15 cellular contexts compared by ENCODE assay signal in genomic region chr1:33143698-33144097, GRCh38. TPM values are rescaled to one million over a fixed set of nuclear protein-coding genes. Genes with fewer than 3 reads are reported as not detected.
A peak's percentile ranks its signal among the peaks of the same experiment; 100 is the strongest.
DNase-seq lines count a peak whose midpoint lies in the region; ATAC-seq and TF ChIP-seq lines count a peak whose summit lies in the region.
"Had no signal": no experiment of that assay in that cellular context is flagged by ENCODE, and none has a peak within 500 bp of the region (broad histone marks: within the 10 kb centered on the region; RNA-seq: fewer than 3 reads in every experiment).

No MANE protein-coding gene starts in this region.

- no peak overlapping the region for H3K4me3 ChIP-seq in choroid plexus epithelial cell (ENCODE audit: low read depth, low read length)
- H3K4me3 ChIP-seq: suprapubic skin had no signal

- H3K4me1 Mint-ChIP-seq in osteocyte (ENCODE audit: unreplicated experiment), result peaks cover 46% of the 10 kb centered on the region

- TF ChIP-seq CTCF in choroid plexus epithelial cell (conservative IDR thresholded peaks at IDR 0.05; ENCODE audit: low read depth, low read length) (no peak), osteocyte (IDR thresholded peaks at IDR 0.05) (no peak)

- DNase-seq in EH (ENCODE audit: low read depth) (peak; percentile 97), MV-4-11 (lab: John Stamatoyannopoulos, UW) (peak; percentile 88), choroid plexus epithelial cell (ENCODE audit: low read depth) (peak; percentile 78), osteocyte (ENCODE audit: extremely low spot score, unreplicated experiment) (no peak), NCI-H1436 treated with DMSO at 0.1 percent for 48 hours (lab: John Stamatoyannopoulos, UW) (no peak), Right ventricle myocardium inferior (ENCODE audit: missing footprints) (no peak), SW 1271 (lab: John Stamatoyannopoulos, UW) (no peak)
- DNase-seq: activated naive CD4-positive, alpha-beta T cell treated with anti-CD3 and anti-CD28 coated beads for 36 hours; Calu3; NCI-H187 treated with DMSO at 0.1 percent for 48 hours; NCI-H748 treated with DMSO at 0.1 percent for 48 hours; RPMI8226 had no signal

- H3K27ac Mint-ChIP-seq in osteocyte (ENCODE audit: unreplicated experiment), result peak overlapping the region; percentile 31
- H3K27ac Mint-ChIP-seq: activated naive CD4-positive, alpha-beta T cell treated with anti-CD3 and anti-CD28 coated beads for 36 hours; IgD-negative memory B cell had no signal

- peaks cover 38% of the 10 kb centered on the region for H3K36me3 Mint-ChIP-seq in osteocyte (ENCODE audit: unreplicated experiment)

- ATAC-seq in GM21825 (IDR thresholded peaks at IDR 0.05; ENCODE audit: unreplicated experiment) (no peak), Right ventricle myocardium inferior (no peak)

- intact Hi-C loops in Right ventricle myocardium inferior (cut with DNase I), result no loop called here

- H3K4me3 Mint-ChIP-seq in osteocyte (ENCODE audit: unreplicated experiment), result no peak overlapping the region
- H3K4me3 Mint-ChIP-seq: activated naive CD4-positive, alpha-beta T cell treated with anti-CD3 and anti-CD28 coated beads for 36 hours had no signal

- H3K27me3 Mint-ChIP-seq in osteocyte (ENCODE audit: unreplicated experiment), result no peaks in the 10 kb centered on the region
- H3K27me3 Mint-ChIP-seq: IgD-negative memory B cell had no signal

- H3K9me3 Mint-ChIP-seq in osteocyte (ENCODE audit: unreplicated experiment), result no peaks in the 10 kb centered on the region
- H3K9me3 Mint-ChIP-seq: activated naive CD4-positive, alpha-beta T cell treated with anti-CD3 and anti-CD28 coated beads for 36 hours; IgD-negative memory B cell had no signal

RNA-seq across cellular contexts. Expression of gene TRIM62, which starts 38.1 kb away (rescaled TPM):
- 71.8 and 78.7 TPM in 2 replicates for total RNA-seq in osteocyte
- total RNA-seq in Right ventricle myocardium inferior, result 2.3 TPM

Comparison
In these comparisons a context has a peak if more than half of its experiments do, and no peak if none do; other contexts are left out.
1. DNase-seq: peak in EH (single experiment), MV-4-11 (single experiment) and choroid plexus epithelial cell (single experiment); none in osteocyte (single experiment), NCI-H1436 treated with DMSO at 0.1 percent for 48 hours (single experiment), Right ventricle myocardium inferior (single experiment) and SW 1271 (0 of 2).
2. RNA of gene TRIM62, which starts 38.1 kb away (total RNA-seq): 71.8 to 78.7 TPM in osteocyte; 2.3 TPM in Right ventricle myocardium inferior (single experiment); every median in the first group is over 10 times any median in the second.